Comparison of ENCODE assay signal across 8 cellular contexts in the genomic region with DNA sequence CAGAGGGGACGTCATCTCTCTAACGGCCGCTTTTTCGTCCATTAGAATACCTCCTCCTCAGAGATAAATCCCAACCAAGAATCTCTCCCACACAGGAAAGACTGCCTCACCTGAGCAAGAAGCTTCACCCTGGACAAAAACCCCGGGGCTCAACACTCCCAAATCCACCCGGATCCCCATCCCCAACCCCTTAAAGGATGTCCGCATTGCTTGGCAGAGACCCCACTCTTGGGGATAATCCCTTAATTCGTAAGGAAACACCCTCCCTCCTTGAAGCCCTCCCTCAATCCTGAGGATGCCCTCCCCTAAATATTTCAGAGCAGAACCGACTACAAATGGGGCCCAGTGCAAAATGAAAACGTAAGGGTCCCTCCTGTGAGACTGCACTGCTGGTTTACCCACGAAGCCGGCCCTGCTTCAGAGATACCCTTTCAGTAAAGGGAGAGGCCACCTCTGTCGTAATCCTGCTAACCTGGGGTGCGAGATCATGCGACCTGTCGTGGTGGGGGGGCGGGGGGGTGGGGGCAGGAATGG. TPM values are rescaled to one million over a fixed set of nuclear protein-coding genes. Genes with fewer than 3 reads are reported as not detected.
DNase-seq lines count a peak whose midpoint lies in the region; ATAC-seq, FAIRE-seq and TF ChIP-seq lines count a peak whose summit lies in the region.

No MANE protein-coding gene starts in this region.

- 0 out of 2 replicates have a peak, but pooled peaks cover 2% of the 10 kb centered on the region for H3K9me3 ChIP-seq in K562 (replicated peaks; ENCODE audit: control insufficient read depth, insufficient read depth, low read depth, low read length)

- TF ChIP-seq POLR2A in GM18505 (IDR thresholded peaks at IDR 0.05; ENCODE audit: borderline replicate concordance, extremely low read depth, insufficient read depth, insufficient read length) (no peak), K562 (conservative IDR thresholded peaks at IDR 0.05) (no peak)

- no peak for TF ChIP-seq RAD21 in K562 (CRISPR knock-in tag; conservative IDR thresholded peaks at IDR 0.05 in 1 of 2, IDR thresholded peaks at IDR 0.05 in 1 of 2)

- POLR2A ChIA-PET in K562 (lab: Yijun Ruan, JAX) = interaction anchor here (0.7 to 2.3 kb wide), 16 partner anchors 10 to 294 kb away, joined by 3 to 14 read pairs (median 4); partner anchors contain the start of genes COQ5 and RPLP0

- H3K4me1 ChIP-seq in K562 (replicated peaks in 1 of 2; ENCODE audit: control insufficient read depth in 2 of 2, insufficient read depth in 2 of 2, low read length in 2 of 2) = peaks cover 2 to 15% of the 10 kb centered on the region in 2 experiments; a peak in 4 of 5 replicates
- no peaks in the 10 kb centered on the region for H3K4me1 ChIP-seq in urinary bladder (ENCODE audit: insufficient read depth)

- H3K27ac ChIP-seq in K562 (ENCODE audit: extremely low read depth, low read depth, low read length) = peak overlapping the region; percentile 54
- H3K27ac ChIP-seq in urinary bladder (ENCODE audit: low read depth) = no peak overlapping the region

- H3K36me3 Mint-ChIP-seq in memory B cell = peaks cover 6% of the 10 kb centered on the region

- in situ Hi-C loops in K562 (cut with MboI) = no loop called here

- no peaks in the 10 kb centered on the region for H3K9me3 Mint-ChIP-seq in memory B cell

- peaks cover 12% of the 10 kb centered on the region; the same call in 1 of the 2 replicates for H4K20me1 ChIP-seq in K562 (replicated peaks; ENCODE audit: control insufficient read depth, insufficient read depth, low read length)

- peaks cover 43% of the 10 kb centered on the region for H3K79me2 ChIP-seq in K562 (ENCODE audit: control insufficient read depth, insufficient read depth, low read length)

- intact Hi-C loops in K562 (cut with micrococcal nuclease) = no loop called here

- ATAC-seq in GM18505 (IDR thresholded peaks at IDR 0.05; ENCODE audit: unreplicated experiment) (peak; percentile 3), HG03280 (IDR thresholded peaks at IDR 0.05; ENCODE audit: unreplicated experiment) (peak; percentile 10), K562 (peak; percentile 7), memory B cell (ENCODE audit: low read depth) (peak; percentile 2)

- H2AFZ ChIP-seq in K562 (ENCODE audit: low read depth, low read length) = peak overlapping the region; percentile 85

- H3K36me3 ChIP-seq in K562 (ENCODE audit: control insufficient read depth, insufficient read depth, low read length) (peaks cover 40% of the 10 kb centered on the region; the same call in 2 of the 3 replicates), urinary bladder (ENCODE audit: insufficient read depth) (no peaks in the 10 kb centered on the region)

- H3K4me3 ChIP-seq in K562 = peak overlapping the region; percentile 97
- peak overlapping the region; percentile 90 for H3K4me3 ChIP-seq in urinary bladder (ENCODE audit: low read depth, low read length)

- FAIRE-seq in K562 (lab: Jason Lieb, UNC) = no peak

- peak overlapping the region; percentile 77 to 88 for H3K9ac ChIP-seq in K562 (ENCODE audit: insufficient read depth in 1 of 2, low read depth in 2 of 2, low read length in 2 of 2)

- 2% methylated on average over 15 of the region's 17 CpGs for WGBS in K562 (ENCODE audit: insufficient coverage, low coverage, missing lambda C conversion rate)
- WGBS in urinary bladder = 17% methylated on average over 17 of the region's 17 CpGs

- no peak for TF ChIP-seq EP300 in K562 (IDR thresholded peaks at IDR 0.05; ENCODE audit: low read length)

- CTCF ChIA-PET in K562 (lab: Yijun Ruan, JAX; ENCODE audit: low intra/inter-chr PET ratio) = no interaction called here

- DNase-seq in K562 (ENCODE audit: extremely low read depth in 1 of 4, low spot score in 3 of 4) (peak in 2 of 4 experiments; percentile 12 to 41), memory B cell (ENCODE audit: low spot score in 2 of 2) (peak in 1 of 2 donors; percentile 12), NOMO-1 (lab: John Stamatoyannopoulos, UW; ENCODE audit: unreplicated experiment in 2 of 2) (no peak), NCI-H226 (no peak)
- DNase-seq in activated CD4-positive, alpha-beta T cell treated with anti-CD3 and anti-CD28 coated beads, Interleukin-2, amount 50 U/mL, for 48 hours = no peak

- no peaks in the 10 kb centered on the region for H3K9me1 ChIP-seq in K562 (ENCODE audit: control insufficient read depth, insufficient read depth, low read length)

- peak overlapping the region; percentile 96 for H3K4me2 ChIP-seq in K562 (ENCODE audit: insufficient read depth, low read length)

- H3K4me3 Mint-ChIP-seq in memory B cell = peak overlapping the region; percentile 93

- BruUV-seq in K562 (replicated peaks; lab: Mats Ljungman, UMichigan) = no TSS peak

- H3K27me3 Mint-ChIP-seq in memory B cell = no peaks in the 10 kb centered on the region

- no peak for TF ChIP-seq CTCF in K562 (IDR thresholded peaks at IDR 0.05 in 2 of 3, conservative IDR thresholded peaks at IDR 0.05 in 1 of 3; ENCODE audit: insufficient read depth in 2 of 3, low read depth in 1 of 3, low read length in 3 of 3)

- H3K27me3 ChIP-seq in K562 (ENCODE audit: control insufficient read depth in 2 of 2, insufficient read depth in 2 of 2, low read length in 2 of 2) = no peaks in the 10 kb centered on the region

- H3K27ac Mint-ChIP-seq in memory B cell = peak overlapping the region; percentile 88

- peaks cover 21% of the 10 kb centered on the region for H3K4me1 Mint-ChIP-seq in memory B cell

RNA-seq across cellular contexts. Expression of gene DYNLL1, which starts 0.7 kb away (rescaled TPM):
- 64.0 and 73.7 TPM in 2 replicates for total RNA-seq in K562 (2011; cell fraction: chromatin; rRNA removed; ENCODE audit: low replicate concordance)
- total RNA-seq in K562 (2011; cell fraction: nucleolus; rRNA removed) = 55.7 and 76.0 TPM in 2 replicates
- total RNA-seq in K562 (2011; cell fraction: nucleoplasm; rRNA removed) = 81.5 and 104 TPM in 2 replicates
- 303 and 473 TPM in 2 replicates for total RNA-seq in K562 (2014; rRNA removed)
- total RNA-seq in K562 (2014; rRNA removed; fragmentation: Illumina TruSeq; extraction: Trizol) = 430 and 468 TPM in 2 replicates
- total RNA-seq in K562 (2015; rRNA removed; fragmentation: Illumina TruSeq; extraction: Trizol) = 587 and 631 TPM in 2 replicates
- total RNA-seq in K562 (2021) = 364 and 386 TPM in 2 replicates
- 439 and 456 TPM in 2 replicates for polyA plus RNA-seq in K562 (2011; rRNA removed)
- polyA plus RNA-seq in K562 (2011; cell fraction: cytosol; rRNA removed) = 295 and 360 TPM in 2 replicates
- 186 and 231 TPM in 2 replicates for polyA plus RNA-seq in K562 (2011; cell fraction: nucleus; rRNA removed)
- polyA plus RNA-seq in K562 (2012) = 522 and 759 TPM in 2 replicates
- 531 and 637 TPM in 2 replicates for polyA plus RNA-seq in K562 (2014; fragmentation: Illumina TruSeq; extraction: Trizol)
- 1,000 to 10,000 TPM in 1 of 2 experiments, 100 to 1,000 TPM in 1; 921 to 1,112 TPM for polyA plus RNA-seq in K562 (2014; fragmentation: Nextera tagmentation; extraction: Ambion mirVana)
- polyA plus RNA-seq in K562 (2014; rRNA removed) = 397 and 529 TPM in 2 replicates
- 184 and 185 TPM in 2 replicates for polyA minus RNA-seq in K562 (2011; rRNA and poly(A)+ RNA removed)
- 96.5 and 118 TPM in 2 replicates for polyA minus RNA-seq in K562 (2011; cell fraction: cytosol; rRNA and poly(A)+ RNA removed)
- 34.9 and 72.1 TPM in 2 replicates for polyA minus RNA-seq in K562 (2011; cell fraction: nucleus; rRNA and poly(A)+ RNA removed)
- total RNA-seq in urinary bladder = 247 TPM
- polyA plus RNA-seq in urinary bladder = 458 TPM

RNA-seq across cellular contexts. Expression of gene SRSF9, which starts 25.7 kb away (rescaled TPM):
- total RNA-seq in K562 (2011; cell fraction: chromatin; rRNA removed; ENCODE audit: low replicate concordance) = 133 and 204 TPM in 2 replicates
- total RNA-seq in K562 (2011; cell fraction: nucleolus; rRNA removed) = 102 and 104 TPM in 2 replicates
- total RNA-seq in K562 (2011; cell fraction: nucleoplasm; rRNA removed) = 154 and 192 TPM in 2 replicates
- total RNA-seq in K562 (2014; rRNA removed) (255 and 271 TPM in 2 replicates), K562 (2014; rRNA removed; fragmentation: Illumina TruSeq; extraction: Trizol) (230 and 244 TPM in 2 replicates), K562 (2015; rRNA removed; fragmentation: Illumina TruSeq; extraction: Trizol) (241 and 243 TPM in 2 replicates), K562 (2021) (280 and 286 TPM in 2 replicates), urinary bladder (90.6 TPM)
- polyA plus RNA-seq in K562 (2011; rRNA removed) (159 and 203 TPM in 2 replicates), K562 (2014; fragmentation: Illumina TruSeq; extraction: Trizol) (180 and 188 TPM in 2 replicates), K562 (2014; fragmentation: Nextera tagmentation; extraction: Ambion mirVana) (10 to 100 TPM; 40.3 to 50.5 TPM), K562 (2014; rRNA removed) (291 and 296 TPM in 2 replicates), urinary bladder (80.0 TPM)
- 126 and 188 TPM in 2 replicates for polyA plus RNA-seq in K562 (2011; cell fraction: cytosol; rRNA removed)
- 163 and 219 TPM in 2 replicates for polyA plus RNA-seq in K562 (2011; cell fraction: nucleus; rRNA removed)
- 188 and 307 TPM in 2 replicates for polyA plus RNA-seq in K562 (2012)
- polyA minus RNA-seq in K562 (2011; rRNA and poly(A)+ RNA removed) = 130 and 156 TPM in 2 replicates
- polyA minus RNA-seq in K562 (2011; cell fraction: cytosol; rRNA and poly(A)+ RNA removed) = 94.9 and 103 TPM in 2 replicates
- polyA minus RNA-seq in K562 (2011; cell fraction: nucleus; rRNA and poly(A)+ RNA removed) = 76.5 and 108 TPM in 2 replicates

RNA-seq across cellular contexts. Expression of gene COQ5, which starts 33.7 kb away (rescaled TPM):
- total RNA-seq in K562 (2011; cell fraction: chromatin; rRNA removed; ENCODE audit: low replicate concordance) = 20.3 and 28.1 TPM in 2 replicates
- 14.3 and 18.3 TPM in 2 replicates for total RNA-seq in K562 (2011; cell fraction: nucleolus; rRNA removed)
- total RNA-seq in K562 (2011; cell fraction: nucleoplasm; rRNA removed) = 11.2 and 26.9 TPM in 2 replicates
- total RNA-seq in K562 (2014; rRNA removed) (31.5 and 59.7 TPM in 2 replicates), K562 (2014; rRNA removed; fragmentation: Illumina TruSeq; extraction: Trizol) (33.3 and 35.3 TPM in 2 replicates), K562 (2015; rRNA removed; fragmentation: Illumina TruSeq; extraction: Trizol) (25.4 and 26.5 TPM in 2 replicates), K562 (2021) (25.2 and 25.3 TPM in 2 replicates), urinary bladder (26.8 TPM)
- polyA plus RNA-seq in K562 (2011; rRNA removed) (56.4 and 59.7 TPM in 2 replicates), K562 (2014; fragmentation: Illumina TruSeq; extraction: Trizol) (29.0 and 30.4 TPM in 2 replicates), K562 (2014; fragmentation: Nextera tagmentation; extraction: Ambion mirVana) (10 to 100 TPM; 19.2 to 26.2 TPM), K562 (2014; rRNA removed) (30.7 and 31.0 TPM in 2 replicates), urinary bladder (25.0 TPM)
- polyA plus RNA-seq in K562 (2011; cell fraction: cytosol; rRNA removed) = 14.2 and 36.0 TPM in 2 replicates
- 16.0 and 28.8 TPM in 2 replicates for polyA plus RNA-seq in K562 (2011; cell fraction: nucleus; rRNA removed)
- polyA plus RNA-seq in K562 (2012) = 32.6 and 35.2 TPM in 2 replicates
- polyA minus RNA-seq in K562 (2011; rRNA and poly(A)+ RNA removed) = 35.8 and 43.0 TPM in 2 replicates
- polyA minus RNA-seq in K562 (2011; cell fraction: cytosol; rRNA and poly(A)+ RNA removed) = 10.9 and 14.4 TPM in 2 replicates
- polyA minus RNA-seq in K562 (2011; cell fraction: nucleus; rRNA and poly(A)+ RNA removed) = 14.7 and 19.4 TPM in 2 replicates

RNA-seq across cellular contexts. Expression of gene RNF10, which starts 38.9 kb away (rescaled TPM):
- 280 and 307 TPM in 2 replicates for total RNA-seq in K562 (2011; cell fraction: chromatin; rRNA removed; ENCODE audit: low replicate concordance)
- total RNA-seq in K562 (2011; cell fraction: nucleolus; rRNA removed) = 135 and 156 TPM in 2 replicates
- total RNA-seq in K562 (2011; cell fraction: nucleoplasm; rRNA removed) = 189 and 207 TPM in 2 replicates
- 46.2 and 52.4 TPM in 2 replicates for total RNA-seq in K562 (2014; rRNA removed)
- total RNA-seq in K562 (2014; rRNA removed; fragmentation: Illumina TruSeq; extraction: Trizol) = 80.2 and 98.0 TPM in 2 replicates
- total RNA-seq in K562 (2015; rRNA removed; fragmentation: Illumina TruSeq; extraction: Trizol) = 43.0 and 50.8 TPM in 2 replicates
- total RNA-seq in K562 (2021) = 136 and 143 TPM in 2 replicates
- 96.4 and 96.7 TPM in 2 replicates for polyA plus RNA-seq in K562 (2011; rRNA removed)
- polyA plus RNA-seq in K562 (2011; cell fraction: cytosol; rRNA removed) = 51.2 and 67.3 TPM in 2 replicates
- polyA plus RNA-seq in K562 (2011; cell fraction: nucleus; rRNA removed) = 77.1 and 89.2 TPM in 2 replicates
- 114 and 182 TPM in 2 replicates for polyA plus RNA-seq in K562 (2012)
- 113 and 139 TPM in 2 replicates for polyA plus RNA-seq in K562 (2014; fragmentation: Illumina TruSeq; extraction: Trizol)
- 10 to 100 TPM; 55.4 to 78.1 TPM for polyA plus RNA-seq in K562 (2014; fragmentation: Nextera tagmentation; extraction: Ambion mirVana)
- 72.1 and 80.1 TPM in 2 replicates for polyA plus RNA-seq in K562 (2014; rRNA removed)
- 215 and 241 TPM in 2 replicates for polyA minus RNA-seq in K562 (2011; rRNA and poly(A)+ RNA removed)
- polyA minus RNA-seq in K562 (2011; cell fraction: cytosol; rRNA and poly(A)+ RNA removed) = 100 and 104 TPM in 2 replicates
- polyA minus RNA-seq in K562 (2011; cell fraction: nucleus; rRNA and poly(A)+ RNA removed) = 33.3 and 54.5 TPM in 2 replicates
- 86.6 TPM for total RNA-seq in urinary bladder
- 98.4 TPM for polyA plus RNA-seq in urinary bladder

RNA-seq across cellular contexts. Expression of gene GATC, which starts 49.0 kb away (rescaled TPM):
- total RNA-seq in K562 (2011; cell fraction: chromatin; rRNA removed; ENCODE audit: low replicate concordance) = 17.9 and 20.6 TPM in 2 replicates
- total RNA-seq in K562 (2011; cell fraction: nucleolus; rRNA removed) = 14.3 and 15.7 TPM in 2 replicates
- 22.1 and 34.4 TPM in 2 replicates for total RNA-seq in K562 (2011; cell fraction: nucleoplasm; rRNA removed)
- total RNA-seq in K562 (2014; rRNA removed) = 22.2 and 29.0 TPM in 2 replicates
- total RNA-seq in K562 (2014; rRNA removed; fragmentation: Illumina TruSeq; extraction: Trizol) = 28.2 and 29.5 TPM in 2 replicates
- 27.1 and 29.0 TPM in 2 replicates for total RNA-seq in K562 (2015; rRNA removed; fragmentation: Illumina TruSeq; extraction: Trizol)
- 52.6 and 53.6 TPM in 2 replicates for total RNA-seq in K562 (2021)
- 30.1 and 38.9 TPM in 2 replicates for polyA plus RNA-seq in K562 (2011; rRNA removed)
- polyA plus RNA-seq in K562 (2011; cell fraction: cytosol; rRNA removed) = 18.8 and 22.9 TPM in 2 replicates
- polyA plus RNA-seq in K562 (2011; cell fraction: nucleus; rRNA removed) = 21.7 and 29.0 TPM in 2 replicates
- 18.9 and 20.0 TPM in 2 replicates for polyA plus RNA-seq in K562 (2012)
- 29.7 and 38.9 TPM in 2 replicates for polyA plus RNA-seq in K562 (2014; fragmentation: Illumina TruSeq; extraction: Trizol)
- polyA plus RNA-seq in K562 (2014; fragmentation: Nextera tagmentation; extraction: Ambion mirVana) = 10 to 100 TPM in 1 of 2 experiments, 1 to 10 TPM in 1; 5.8 to 14.3 TPM
- 24.0 and 24.2 TPM in 2 replicates for polyA plus RNA-seq in K562 (2014; rRNA removed)
- polyA minus RNA-seq in K562 (2011; rRNA and poly(A)+ RNA removed) = 27.7 and 28.0 TPM in 2 replicates
- polyA minus RNA-seq in K562 (2011; cell fraction: cytosol; rRNA and poly(A)+ RNA removed) = 11.5 and 11.9 TPM in 2 replicates
- polyA minus RNA-seq in K562 (2011; cell fraction: nucleus; rRNA and poly(A)+ RNA removed) = 7.8 and 10.0 TPM in 2 replicates
- total RNA-seq in urinary bladder = 26.2 TPM
- polyA plus RNA-seq in urinary bladder = 11.9 TPM
